In the genomic region with DNA sequence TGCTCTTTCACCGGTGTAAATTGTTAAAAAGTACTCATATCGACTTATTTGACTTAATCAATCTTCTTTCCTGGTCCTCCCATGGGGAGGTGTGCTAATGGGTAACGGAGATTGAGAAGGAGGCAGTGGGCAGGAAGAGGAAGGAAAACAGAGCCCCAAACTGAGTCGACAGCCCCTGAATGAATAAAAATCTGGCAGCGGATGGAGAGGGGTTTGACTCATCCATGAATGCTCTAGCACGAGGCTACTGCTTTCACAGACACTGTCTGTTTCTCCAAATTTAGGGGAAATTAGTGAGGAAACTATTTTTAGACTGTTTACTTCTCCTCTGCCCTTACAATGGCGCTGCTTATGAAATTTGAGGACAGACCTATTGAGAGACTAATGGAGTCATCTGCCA, we compare ENCODE assay signal across 1 cellular context.
TF ChIP-seq lines count a peak whose summit lies in the region.

No MANE protein-coding gene starts in this region.

TF ChIP-seq in H1, 55 proteins besides CTCF, POLR2A, EP300 and RAD21:
- TF ChIP-seq EZH2 (IDR thresholded peaks at IDR 0.05; ENCODE audit: low read depth, low read length, severe bottlenecking) = no peak
- TF ChIP-seq TBP (IDR thresholded peaks at IDR 0.05; ENCODE audit: low read depth, low read length) = no peak
- no peak for TF ChIP-seq SUZ12 (IDR thresholded peaks at IDR 0.05; ENCODE audit: low read length)
- TF ChIP-seq TCF12 (IDR thresholded peaks at IDR 0.05; ENCODE audit: low read depth, low read length) = no peak
- TF ChIP-seq CREB1 (IDR thresholded peaks at IDR 0.05) = no peak
- TF ChIP-seq NANOG (IDR thresholded peaks at IDR 0.05; ENCODE audit: insufficient read depth, low read depth, low read length, poor library complexity, severe bottlenecking) = no peak
- TF ChIP-seq SRF (IDR thresholded peaks at IDR 0.05; ENCODE audit: low read depth, low read length) = no peak
- TF ChIP-seq ASH2L (IDR thresholded peaks at IDR 0.05; ENCODE audit: low read length) = no peak
- no peak for TF ChIP-seq RXRA (IDR thresholded peaks at IDR 0.05; ENCODE audit: insufficient read depth, low read depth, low read length)
- TF ChIP-seq KDM5A (IDR thresholded peaks at IDR 0.05; ENCODE audit: low read length) = no peak
- TF ChIP-seq, protein P1, sequence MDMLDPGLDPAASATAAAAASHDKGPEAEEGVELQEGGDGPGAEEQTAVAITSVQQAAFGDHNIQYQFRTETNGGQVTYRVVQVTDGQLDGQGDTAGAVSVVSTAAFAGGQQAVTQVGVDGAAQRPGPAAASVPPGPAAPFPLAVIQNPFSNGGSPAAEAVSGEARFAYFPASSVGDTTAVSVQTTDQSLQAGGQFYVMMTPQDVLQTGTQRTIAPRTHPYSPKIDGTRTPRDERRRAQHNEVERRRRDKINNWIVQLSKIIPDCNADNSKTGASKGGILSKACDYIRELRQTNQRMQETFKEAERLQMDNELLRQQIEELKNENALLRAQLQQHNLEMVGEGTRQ (IDR thresholded peaks at IDR 0.05; ENCODE audit: low read length) = no peak
- TF ChIP-seq TAF7 (optimal IDR thresholded peaks at IDR 0.05; ENCODE audit: borderline replicate concordance, low read depth, low read length) = no peak
- TF ChIP-seq CTBP2 (IDR thresholded peaks at IDR 0.05; ENCODE audit: borderline replicate concordance, insufficient read depth, insufficient read length, low read length) = no peak
- no peak for TF ChIP-seq FOSL1 (IDR thresholded peaks at IDR 0.05; ENCODE audit: insufficient read depth, low read depth, low read length)
- TF ChIP-seq SAP30 (IDR thresholded peaks at IDR 0.05; ENCODE audit: insufficient read depth, insufficient replicate concordance, low read length) = no peak
- TF ChIP-seq BCL11A (IDR thresholded peaks at IDR 0.05; ENCODE audit: low read depth in 2 of 2, low read length in 2 of 2) = no peak
- TF ChIP-seq KDM4A (IDR thresholded peaks at IDR 0.05; ENCODE audit: low read depth, low read length, severe bottlenecking) = no peak
- no peak for TF ChIP-seq CBX5 (IDR thresholded peaks at IDR 0.05; ENCODE audit: low read depth, low read length)
- TF ChIP-seq, protein P2, sequence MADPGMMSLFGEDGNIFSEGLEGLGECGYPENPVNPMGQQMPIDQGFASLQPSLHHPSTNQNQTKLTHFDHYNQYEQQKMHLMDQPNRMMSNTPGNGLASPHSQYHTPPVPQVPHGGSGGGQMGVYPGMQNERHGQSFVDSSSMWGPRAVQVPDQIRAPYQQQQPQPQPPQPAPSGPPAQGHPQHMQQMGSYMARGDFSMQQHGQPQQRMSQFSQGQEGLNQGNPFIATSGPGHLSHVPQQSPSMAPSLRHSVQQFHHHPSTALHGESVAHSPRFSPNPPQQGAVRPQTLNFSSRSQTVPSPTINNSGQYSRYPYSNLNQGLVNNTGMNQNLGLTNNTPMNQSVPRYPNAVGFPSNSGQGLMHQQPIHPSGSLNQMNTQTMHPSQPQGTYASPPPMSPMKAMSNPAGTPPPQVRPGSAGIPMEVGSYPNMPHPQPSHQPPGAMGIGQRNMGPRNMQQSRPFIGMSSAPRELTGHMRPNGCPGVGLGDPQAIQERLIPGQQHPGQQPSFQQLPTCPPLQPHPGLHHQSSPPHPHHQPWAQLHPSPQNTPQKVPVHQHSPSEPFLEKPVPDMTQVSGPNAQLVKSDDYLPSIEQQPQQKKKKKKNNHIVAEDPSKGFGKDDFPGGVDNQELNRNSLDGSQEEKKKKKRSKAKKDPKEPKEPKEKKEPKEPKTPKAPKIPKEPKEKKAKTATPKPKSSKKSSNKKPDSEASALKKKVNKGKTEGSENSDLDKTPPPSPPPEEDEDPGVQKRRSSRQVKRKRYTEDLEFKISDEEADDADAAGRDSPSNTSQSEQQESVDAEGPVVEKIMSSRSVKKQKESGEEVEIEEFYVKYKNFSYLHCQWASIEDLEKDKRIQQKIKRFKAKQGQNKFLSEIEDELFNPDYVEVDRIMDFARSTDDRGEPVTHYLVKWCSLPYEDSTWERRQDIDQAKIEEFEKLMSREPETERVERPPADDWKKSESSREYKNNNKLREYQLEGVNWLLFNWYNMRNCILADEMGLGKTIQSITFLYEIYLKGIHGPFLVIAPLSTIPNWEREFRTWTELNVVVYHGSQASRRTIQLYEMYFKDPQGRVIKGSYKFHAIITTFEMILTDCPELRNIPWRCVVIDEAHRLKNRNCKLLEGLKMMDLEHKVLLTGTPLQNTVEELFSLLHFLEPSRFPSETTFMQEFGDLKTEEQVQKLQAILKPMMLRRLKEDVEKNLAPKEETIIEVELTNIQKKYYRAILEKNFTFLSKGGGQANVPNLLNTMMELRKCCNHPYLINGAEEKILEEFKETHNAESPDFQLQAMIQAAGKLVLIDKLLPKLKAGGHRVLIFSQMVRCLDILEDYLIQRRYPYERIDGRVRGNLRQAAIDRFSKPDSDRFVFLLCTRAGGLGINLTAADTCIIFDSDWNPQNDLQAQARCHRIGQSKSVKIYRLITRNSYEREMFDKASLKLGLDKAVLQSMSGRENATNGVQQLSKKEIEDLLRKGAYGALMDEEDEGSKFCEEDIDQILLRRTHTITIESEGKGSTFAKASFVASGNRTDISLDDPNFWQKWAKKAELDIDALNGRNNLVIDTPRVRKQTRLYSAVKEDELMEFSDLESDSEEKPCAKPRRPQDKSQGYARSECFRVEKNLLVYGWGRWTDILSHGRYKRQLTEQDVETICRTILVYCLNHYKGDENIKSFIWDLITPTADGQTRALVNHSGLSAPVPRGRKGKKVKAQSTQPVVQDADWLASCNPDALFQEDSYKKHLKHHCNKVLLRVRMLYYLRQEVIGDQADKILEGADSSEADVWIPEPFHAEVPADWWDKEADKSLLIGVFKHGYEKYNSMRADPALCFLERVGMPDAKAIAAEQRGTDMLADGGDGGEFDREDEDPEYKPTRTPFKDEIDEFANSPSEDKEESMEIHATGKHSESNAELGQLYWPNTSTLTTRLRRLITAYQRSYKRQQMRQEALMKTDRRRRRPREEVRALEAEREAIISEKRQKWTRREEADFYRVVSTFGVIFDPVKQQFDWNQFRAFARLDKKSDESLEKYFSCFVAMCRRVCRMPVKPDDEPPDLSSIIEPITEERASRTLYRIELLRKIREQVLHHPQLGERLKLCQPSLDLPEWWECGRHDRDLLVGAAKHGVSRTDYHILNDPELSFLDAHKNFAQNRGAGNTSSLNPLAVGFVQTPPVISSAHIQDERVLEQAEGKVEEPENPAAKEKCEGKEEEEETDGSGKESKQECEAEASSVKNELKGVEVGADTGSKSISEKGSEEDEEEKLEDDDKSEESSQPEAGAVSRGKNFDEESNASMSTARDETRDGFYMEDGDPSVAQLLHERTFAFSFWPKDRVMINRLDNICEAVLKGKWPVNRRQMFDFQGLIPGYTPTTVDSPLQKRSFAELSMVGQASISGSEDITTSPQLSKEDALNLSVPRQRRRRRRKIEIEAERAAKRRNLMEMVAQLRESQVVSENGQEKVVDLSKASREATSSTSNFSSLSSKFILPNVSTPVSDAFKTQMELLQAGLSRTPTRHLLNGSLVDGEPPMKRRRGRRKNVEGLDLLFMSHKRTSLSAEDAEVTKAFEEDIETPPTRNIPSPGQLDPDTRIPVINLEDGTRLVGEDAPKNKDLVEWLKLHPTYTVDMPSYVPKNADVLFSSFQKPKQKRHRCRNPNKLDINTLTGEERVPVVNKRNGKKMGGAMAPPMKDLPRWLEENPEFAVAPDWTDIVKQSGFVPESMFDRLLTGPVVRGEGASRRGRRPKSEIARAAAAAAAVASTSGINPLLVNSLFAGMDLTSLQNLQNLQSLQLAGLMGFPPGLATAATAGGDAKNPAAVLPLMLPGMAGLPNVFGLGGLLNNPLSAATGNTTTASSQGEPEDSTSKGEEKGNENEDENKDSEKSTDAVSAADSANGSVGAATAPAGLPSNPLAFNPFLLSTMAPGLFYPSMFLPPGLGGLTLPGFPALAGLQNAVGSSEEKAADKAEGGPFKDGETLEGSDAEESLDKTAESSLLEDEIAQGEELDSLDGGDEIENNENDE (IDR thresholded peaks at IDR 0.05; ENCODE audit: insufficient replicate concordance, low read length) = no peak
TF ChIP-seq in H1: peak in this region for 0.
